In the genomic region with DNA sequence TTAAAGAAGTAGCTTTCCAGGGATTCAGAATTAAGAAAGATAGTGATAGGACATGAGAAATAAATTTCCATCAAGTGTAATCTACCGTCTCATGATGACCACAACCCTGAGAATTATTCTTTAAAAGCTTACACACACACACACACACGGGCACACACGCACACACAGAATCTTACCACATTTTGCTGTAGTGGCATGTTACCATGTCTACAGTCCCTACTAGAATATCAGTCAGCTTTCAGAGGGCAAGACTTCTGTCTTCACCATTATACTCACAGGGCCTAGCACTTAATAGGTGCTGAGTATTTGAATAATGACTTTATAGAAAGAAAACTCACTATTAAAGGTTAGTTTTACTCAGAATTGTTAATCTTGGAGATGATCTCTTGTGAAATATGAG, we compare ENCODE assay signal across 21 cellular contexts.
"Had no signal": no experiment of that assay in that cellular context is flagged by ENCODE, and none has a peak within 500 bp of the region (broad histone marks: within the 10 kb centered on the region; RNA-seq: fewer than 3 reads in every experiment).

No MANE protein-coding gene starts in this region.

- FAIRE-seq: keratinocyte, urothelium cell line had no signal

- H3K4me3 Mint-ChIP-seq: dendritic cell treated with granulocyte-macrophage colony-stimulating factor and Interleukin-4, amounts not matched to agents 40 ng/mL and 50 ng/mL, for 4 days; endodermal cell; naive thymus-derived CD8-positive, alpha-beta T cell; nephron progenitor cell had no signal

- DNase-seq: effector CD8-positive, alpha-beta T cell; endodermal cell; foreskin fibroblast; gastrocnemius medialis; head of caudate nucleus; left ventricle myocardium superior; lower lobe of right lung; naive thymus-derived CD8-positive, alpha-beta T cell; nephron progenitor cell; nucleus accumbens; stimulated activated CD4-positive, alpha-beta T cell treated with anti-CD3 and anti-CD28 coated beads, Interleukin-12 subunit alpha, Interleukin-12 subunit beta, amount 100 ng/mL, for 4 hours; stimulated activated CD4-positive, alpha-beta T cell treated with anti-CD3 and anti-CD28 coated beads, Interleukin-1b, Interleukin-23, amount 100 ng/mL, for 48 hours; stimulated activated CD4-positive, alpha-beta T cell treated with anti-CD3 and anti-CD28 coated beads, Interleukin-4, amount 100 ng/mL, for 1 hour; stimulated activated CD8-positive, alpha-beta memory T cell treated with anti-CD3 and anti-CD28 coated beads, Interleukin-4, amount 100 ng/mL, for 48 hours; stimulated activated naive CD4-positive, alpha-beta T cell treated with Interleukin-2 at 50 U/mL for 16 hours; upper lobe of left lung had no signal

- H3K27me3 Mint-ChIP-seq: dendritic cell treated with granulocyte-macrophage colony-stimulating factor and Interleukin-4, amounts not matched to agents 40 ng/mL and 50 ng/mL, for 4 days; naive thymus-derived CD8-positive, alpha-beta T cell had no signal

- H3K27ac Mint-ChIP-seq: dendritic cell treated with granulocyte-macrophage colony-stimulating factor and Interleukin-4, amounts not matched to agents 40 ng/mL and 50 ng/mL, for 4 days; endodermal cell; nephron progenitor cell had no signal

- H3K9me3 Mint-ChIP-seq: dendritic cell treated with granulocyte-macrophage colony-stimulating factor and Interleukin-4, amounts not matched to agents 40 ng/mL and 50 ng/mL, for 4 days; naive thymus-derived CD8-positive, alpha-beta T cell had no signal

- ATAC-seq: esophagus mucosa; gastrocnemius medialis; left ventricle myocardium superior; lower lobe of right lung; naive thymus-derived CD8-positive, alpha-beta T cell; sciatic nerve had no signal

- H3K4me1 Mint-ChIP-seq: endodermal cell had no signal
